Comparison of ENCODE assay signal across 8 cellular contexts in the genomic region with DNA sequence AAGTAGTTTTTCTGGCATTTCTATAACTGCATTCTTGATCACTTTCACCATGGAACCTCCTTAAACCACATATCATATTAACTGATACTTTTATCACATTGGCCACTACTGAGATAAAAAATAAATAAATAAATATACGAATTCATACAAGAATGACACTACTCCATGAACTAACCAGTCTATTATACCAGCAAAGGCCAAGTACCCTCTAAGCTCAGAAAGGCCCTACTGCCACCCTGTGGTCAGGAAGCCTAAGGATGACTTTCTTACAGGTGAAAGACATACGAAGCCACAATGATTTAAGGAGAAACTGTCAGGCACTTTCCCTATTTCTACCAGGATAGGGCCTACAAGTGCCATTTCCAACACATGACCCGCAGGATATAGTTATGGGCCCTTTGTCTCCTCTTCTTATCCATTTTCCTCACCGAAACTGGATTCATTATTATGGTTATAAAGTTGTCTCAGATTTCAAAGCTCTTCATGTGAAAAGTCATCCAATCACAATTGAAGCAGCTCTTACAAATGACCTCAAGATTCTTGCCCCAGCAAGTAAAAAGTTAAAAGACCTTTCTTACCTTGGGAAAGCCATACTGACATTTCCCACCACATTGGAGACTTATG. TPM values are rescaled to one million over a fixed set of nuclear protein-coding genes. Genes with fewer than 3 reads are reported as not detected.
DNase-seq lines count a peak whose midpoint lies in the region; ATAC-seq and TF ChIP-seq lines count a peak whose summit lies in the region.

No MANE protein-coding gene starts in this region.

- POLR2A ChIA-PET in RWPE1 (lab: Yijun Ruan, JAX; ENCODE audit: low non-redundant PET), result no interaction called here

- peak; percentile 55 for DNase-seq in Caki2 (ENCODE audit: low read depth)
- peak; percentile 27 for DNase-seq in HuH-7.5 (ENCODE audit: low spot score)
- DNase-seq in RWPE1 (ENCODE audit: low spot score), result peak; percentile 58
- peak; percentile 82 for DNase-seq in activated naive CD4-positive, alpha-beta T cell treated with anti-CD3 and anti-CD28 coated beads for 36 hours
- peak; percentile 36 for DNase-seq in glomerular endothelial cell (ENCODE audit: extremely low read depth, low read depth, low spot score)
- peak; percentile 89 for DNase-seq in pons (ENCODE audit: low spot score)

- no peaks in the 10 kb centered on the region for H3K9me3 Mint-ChIP-seq in activated naive CD4-positive, alpha-beta T cell treated with anti-CD3 and anti-CD28 coated beads for 36 hours

- peaks cover 10% of the 10 kb centered on the region for H3K36me3 Mint-ChIP-seq in activated naive CD4-positive, alpha-beta T cell treated with anti-CD3 and anti-CD28 coated beads for 36 hours (ENCODE audit: low read depth)

- in situ Hi-C loops in Caki2 (cut with HindIII; ENCODE audit: low pct_unique_long_range_greater_than_20kb, low sequenced_read_pairs), result no loop called here

- H3K27me3 Mint-ChIP-seq in activated naive CD4-positive, alpha-beta T cell treated with anti-CD3 and anti-CD28 coated beads for 36 hours (ENCODE audit: low read depth), result no peaks in the 10 kb centered on the region

- H3K27ac Mint-ChIP-seq in activated naive CD4-positive, alpha-beta T cell treated with anti-CD3 and anti-CD28 coated beads for 36 hours, result no peak overlapping the region

- ATAC-seq in GM18867 (IDR thresholded peaks at IDR 0.05; ENCODE audit: unreplicated experiment), result no peak
- no peak for ATAC-seq in GM19455 (IDR thresholded peaks at IDR 0.05; ENCODE audit: unreplicated experiment)

- peak; percentile 72 for TF ChIP-seq CTCF in RWPE1 (conservative IDR thresholded peaks at IDR 0.05; ENCODE audit: low read depth)

- no peak overlapping the region for H3K4me3 Mint-ChIP-seq in activated naive CD4-positive, alpha-beta T cell treated with anti-CD3 and anti-CD28 coated beads for 36 hours

- CTCF ChIA-PET in RWPE1 (lab: Yijun Ruan, JAX), result interaction anchor here (0.6 to 1.8 kb wide), 16 partner anchors 9 to 242 kb away, joined by 3 to 31 read pairs (median 4); a partner anchor contains a TSS
- CTCF ChIA-PET in activated naive CD4-positive, alpha-beta T cell treated with anti-CD3 and anti-CD28 coated beads for 36 hours (lab: Charles Lee), result interaction anchor here (0.6 to 9.5 kb wide), 19 partner anchors 11 to 378 kb away, joined by 3 to 132 read pairs (median 3); a partner anchor contains a TSS

- H3K27ac ChIP-seq in RWPE1, result no peak overlapping the region

- intact Hi-C loops in activated naive CD4-positive, alpha-beta T cell treated with anti-CD3 and anti-CD28 coated beads for 36 hours (cut with micrococcal nuclease), result loop anchor here (1.0 to 2.0 kb wide), 3 partner anchors 118 to 351 kb away; no protein-coding TSS in a partner anchor

- peaks cover 2% of the 10 kb centered on the region for H3K4me1 Mint-ChIP-seq in activated naive CD4-positive, alpha-beta T cell treated with anti-CD3 and anti-CD28 coated beads for 36 hours (ENCODE audit: low read depth)

RNA-seq across cellular contexts. Expression of a gene that starts 23.9 kb away (rescaled TPM):
- 81.2 and 111 TPM in 2 replicates for total RNA-seq in Caki2 (2014; rRNA removed; shearing (Covaris generic); ENCODE audit: low replicate concordance)
- 100 to 1,000 TPM; 113 to 115 TPM for total RNA-seq in activated naive CD4-positive, alpha-beta T cell treated with anti-CD3 and anti-CD28 coated beads for 36 hours
- total RNA-seq in glomerular endothelial cell, result 73.9 and 76.4 TPM in 2 replicates

RNA-seq across cellular contexts. Expression of a gene that starts 27.0 kb away (rescaled TPM):
- total RNA-seq in Caki2 (2014; rRNA removed; shearing (Covaris generic); ENCODE audit: low replicate concordance), result 100.0 and 118 TPM in 2 replicates
- total RNA-seq in activated naive CD4-positive, alpha-beta T cell treated with anti-CD3 and anti-CD28 coated beads for 36 hours, result 100 to 1,000 TPM; 182 to 185 TPM
- 289 and 305 TPM in 2 replicates for total RNA-seq in glomerular endothelial cell

RNA-seq across cellular contexts. Expression of a gene that starts 32.4 kb away (rescaled TPM):
- 0.07 and 0.55 TPM in 2 replicates for total RNA-seq in Caki2 (2014; rRNA removed; shearing (Covaris generic); ENCODE audit: low replicate concordance)
- total RNA-seq in activated naive CD4-positive, alpha-beta T cell treated with anti-CD3 and anti-CD28 coated beads for 36 hours, result under 1 TPM; 0.05 to 0.07 TPM
- not detected in 2 replicates for total RNA-seq in glomerular endothelial cell

RNA-seq across cellular contexts. Expression of a gene that starts 50.4 kb away (rescaled TPM):
- total RNA-seq in Caki2 (2014; rRNA removed; shearing (Covaris generic); ENCODE audit: low replicate concordance), result 21.7 TPM in 2 replicates
- 10 to 100 TPM; 46.2 to 46.9 TPM for total RNA-seq in activated naive CD4-positive, alpha-beta T cell treated with anti-CD3 and anti-CD28 coated beads for 36 hours
- total RNA-seq in glomerular endothelial cell, result 23.6 and 24.4 TPM in 2 replicates

Comparison
In these comparisons a context has a peak if more than half of its experiments do, and no peak if none do; other contexts are left out.
1. DNase-seq: peak in every context shown above with its lines; median percentile 89 in pons; 82 in activated naive CD4-positive, alpha-beta T cell treated with anti-CD3 and anti-CD28 coated beads for 36 hours; 58 in RWPE1; 55 in Caki2; 36 in glomerular endothelial cell; 27 in HuH-7.5.